ENCODE assay signal across 19 cellular contexts in genomic region chr10:103727991-103728689, GRCh38.
"Had no signal": no experiment of that assay in that cellular context is flagged by ENCODE, and none has a peak within 500 bp of the region (broad histone marks: within the 10 kb centered on the region; RNA-seq: fewer than 3 reads in every experiment).

No MANE protein-coding gene starts in this region.

- H3K27ac Mint-ChIP-seq: nephron; progenitor cell of endocrine pancreas; stimulated activated naive CD8-positive, alpha-beta T cell treated with anti-CD3 and anti-CD28 coated beads, Interleukin-15, Interleukin-2, amounts not matched to agents 100 ng/mL and 50 ng/mL, for 24 hours had no signal

- H3K4me3 ChIP-seq: lung, suprapubic skin, upper lobe of left lung had no signal

- H3K27ac ChIP-seq: suprapubic skin, upper lobe of left lung had no signal

- H3K27me3 ChIP-seq: suprapubic skin, upper lobe of left lung had no signal

- H3K9me3 ChIP-seq: suprapubic skin, upper lobe of left lung had no signal

- H3K27me3 Mint-ChIP-seq: progenitor cell of endocrine pancreas; stimulated activated naive CD8-positive, alpha-beta T cell treated with anti-CD3 and anti-CD28 coated beads, Interleukin-15, Interleukin-2, amounts not matched to agents 100 ng/mL and 50 ng/mL, for 24 hours had no signal

- H3K4me3 Mint-ChIP-seq: nephron; stimulated activated naive CD8-positive, alpha-beta T cell treated with anti-CD3 and anti-CD28 coated beads, Interleukin-15, Interleukin-2, amounts not matched to agents 100 ng/mL and 50 ng/mL, for 24 hours had no signal

- DNase-seq: activated CD4-positive, alpha-beta T cell treated with anti-CD3 and anti-CD28 coated beads, Interleukin-2, amount 50 U/mL, for 1 hour; activated CD8-positive, alpha-beta memory T cell treated with anti-CD3 and anti-CD28 coated beads, Interleukin-2, amount 50 U/mL, for 48 hours; activated effector memory CD4-positive, alpha-beta T cell treated with Interleukin-2 at 50 U/mL for 16 hours; activated naive CD4-positive, alpha-beta T cell treated with anti-CD3 and anti-CD28 coated beads, Interleukin-2, amount 50 U/mL, for 16 hours; activated T-cell treated with anti-CD3 and anti-CD28 coated beads, Interleukin-2, amount 50 U/mL, for 48 hours; erythroblast; glutamatergic neuron; islet precursor cell; stimulated activated CD4-positive, alpha-beta T cell treated with anti-CD3 and anti-CD28 coated beads, Interleukin-2, amount 100 ng/mL, for 24 hours; T-helper 1 cell; T1000; upper lobe of left lung had no signal

- FAIRE-seq: astrocyte, endometrium had no signal

- H3K9me3 Mint-ChIP-seq: nephron; stimulated activated naive CD8-positive, alpha-beta T cell treated with anti-CD3 and anti-CD28 coated beads, Interleukin-15, Interleukin-2, amounts not matched to agents 100 ng/mL and 50 ng/mL, for 24 hours had no signal
